8 cellular contexts compared by ENCODE assay signal in genomic region chr3:111539351-111540331, GRCh38. TPM values are rescaled to one million over a fixed set of nuclear protein-coding genes. Genes with fewer than 3 reads are reported as not detected.
DNase-seq lines count a peak whose midpoint lies in the region; ATAC-seq and TF ChIP-seq lines count a peak whose summit lies in the region.

No MANE protein-coding gene starts in this region.

- peak overlapping the region; percentile 29; the same call in 1 of the 2 replicates for H2AFZ ChIP-seq in PC-9
- H2AFZ ChIP-seq in smooth muscle cell (ENCODE audit: low read depth): no peak overlapping the region

- H4K20me1 ChIP-seq in PC-9 (ENCODE audit: insufficient read depth) (no peaks in the 10 kb centered on the region), smooth muscle cell (ENCODE audit: low read depth) (no peaks in the 10 kb centered on the region)

- H3K4me2 ChIP-seq in PC-9 (peak overlapping the region; percentile 39), smooth muscle cell (peak overlapping the region; percentile 67)

- H3F3A ChIP-seq in PC-9 (ENCODE audit: insufficient read depth, low read depth): peaks cover 13% of the 10 kb centered on the region
- peaks cover 18% of the 10 kb centered on the region for H3F3A ChIP-seq in smooth muscle cell (ENCODE audit: low read depth)

- H3K27ac Mint-ChIP-seq in Calu3 (ENCODE audit: unreplicated experiment): peak overlapping the region; percentile 11

- intact Hi-C loops in Calu3 (cut with micrococcal nuclease; ENCODE audit: unreplicated experiment) (loop anchor here (5.0 kb wide), 3 partner anchors 202 to 1807 kb away; partner anchors contain the start of gene NECTIN3), PC-9 (cut with micrococcal nuclease; ENCODE audit: unreplicated experiment) (loop anchor here (1.0 to 10.0 kb wide), 5 partner anchors 147 to 1807 kb away; partner anchors contain the start of gene NECTIN3), heart left ventricle (cut with DNase I) (no loop called here)

- H3K4me3 ChIP-seq in PC-9 (peak overlapping the region; percentile 4), heart left ventricle (no peak overlapping the region), smooth muscle cell (peak overlapping the region; percentile 25)

- no peaks in the 10 kb centered on the region for H3K9me2 ChIP-seq in PC-9 (ENCODE audit: insufficient read depth)

- DNase-seq in Calu3 (peak; percentile 82), PC-9 (peak in 1 of 2 experiments; percentile 65), heart left ventricle (peak in 4 of 5 donors; percentile 12 to 65 (median 33)), smooth muscle cell (lab: John Stamatoyannopoulos, UW; ENCODE audit: unreplicated experiment) (peak; percentile 7), cerebellar cortex (ENCODE audit: low spot score) (no peak)
- DNase-seq in activated T-helper 9 cell treated with anti-CD3 and anti-CD28 coated beads, Interleukin-2, amount 50 U/mL, for 16 hours (ENCODE audit: low read depth): peak; percentile 54

- TF ChIP-seq POLR2A in heart left ventricle (IDR thresholded peaks at IDR 0.05): no peak

- 0 out of 2 replicates have a peak, but pooled peaks cover 3% of the 10 kb centered on the region for H3K9me3 ChIP-seq in PC-9 (ENCODE audit: insufficient read depth, low read depth)
- no peaks in the 10 kb centered on the region for H3K9me3 ChIP-seq in heart left ventricle
- H3K9me3 ChIP-seq in smooth muscle cell (replicated peaks; ENCODE audit: low read depth): no peaks in the 10 kb centered on the region

- no peaks in the 10 kb centered on the region for H3K36me3 Mint-ChIP-seq in Calu3 (ENCODE audit: insufficient read depth, unreplicated experiment)

- H3K27ac ChIP-seq in PC-9 (peak overlapping the region; percentile 33), heart left ventricle (no peak overlapping the region), smooth muscle cell (ENCODE audit: low read depth) (peak overlapping the region; percentile 70)

- no peaks in the 10 kb centered on the region for H3K27me3 ChIP-seq in PC-9 (ENCODE audit: insufficient read depth, low read depth)
- H3K27me3 ChIP-seq in heart left ventricle: peaks cover 0 to 5% (median 0%) of the 10 kb centered on the region in 9 donors
- no peaks in the 10 kb centered on the region for H3K27me3 ChIP-seq in smooth muscle cell (ENCODE audit: low read depth)

- H3K9me3 Mint-ChIP-seq in Calu3 (ENCODE audit: low read depth, unreplicated experiment): no peaks in the 10 kb centered on the region

- H3K79me2 ChIP-seq in PC-9 (ENCODE audit: low read depth) (no peaks in the 10 kb centered on the region), smooth muscle cell (ENCODE audit: low read depth) (no peaks in the 10 kb centered on the region)

- BruUV-seq in Calu3 (replicated peaks; lab: Mats Ljungman, UMichigan) (no TSS peak), PC-9 (replicated peaks; lab: Mats Ljungman, UMichigan) (no TSS peak)

- H3K4me1 Mint-ChIP-seq in Calu3 (ENCODE audit: low read depth, unreplicated experiment): peaks cover 32% of the 10 kb centered on the region

- no peaks in the 10 kb centered on the region for H3K36me3 ChIP-seq in PC-9 (ENCODE audit: low read depth)
- H3K36me3 ChIP-seq in heart left ventricle: no peaks in the 10 kb centered on the region
- no peaks in the 10 kb centered on the region for H3K36me3 ChIP-seq in smooth muscle cell (ENCODE audit: low read depth)

- WGBS in heart left ventricle, 4 donors: 35 to 40% (median 37%) methylated on average over 10 of the region's 10 CpGs
- WGBS in smooth muscle cell (ENCODE audit: low lambda C conversion rate): 44% methylated on average over 10 of the region's 10 CpGs

- H3K4me1 ChIP-seq in PC-9 (replicated peaks; ENCODE audit: insufficient read depth): peaks cover 33% of the 10 kb centered on the region
- H3K4me1 ChIP-seq in heart left ventricle: peaks cover 0 to 8% (median 0%) of the 10 kb centered on the region in 12 donors
- H3K4me1 ChIP-seq in smooth muscle cell (ENCODE audit: low read depth): peaks cover 8% of the 10 kb centered on the region

- TF ChIP-seq CTCF in Calu3 (IDR thresholded peaks at IDR 0.05; ENCODE audit: unreplicated experiment) (peak; percentile 74), PC-9 (conservative IDR thresholded peaks at IDR 0.05) (peak; percentile 79), heart left ventricle (IDR thresholded peaks at IDR 0.05) (peak; percentile 7 to 52 (median 42)), smooth muscle cell (IDR thresholded peaks at IDR 0.05; ENCODE audit: borderline replicate concordance, insufficient read depth, poor library complexity, severe bottlenecking) (peak; percentile 76)

- peak; percentile 73 for ATAC-seq in GM19395 (IDR thresholded peaks at IDR 0.05; ENCODE audit: unreplicated experiment)
- ATAC-seq in HG03432 (IDR thresholded peaks at IDR 0.05; ENCODE audit: unreplicated experiment): peak; percentile 72
- ATAC-seq in heart left ventricle: peak in 3 of 4 donors; percentile 51 to 62 (median 51)

- H3K27me3 Mint-ChIP-seq in Calu3 (ENCODE audit: unreplicated experiment): no peaks in the 10 kb centered on the region

- peak overlapping the region; percentile 39 for H3K4me3 Mint-ChIP-seq in Calu3 (ENCODE audit: low read depth, unreplicated experiment)

- CTCF ChIA-PET in Calu3 (lab: Charles Lee): interaction anchor here (0.5 to 1.0 kb wide), 2 partner anchors 77 to 459 kb away, joined by 3 read pairs; no protein-coding TSS in a partner anchor
- CTCF ChIA-PET in PC-9 (lab: Charles Lee): interaction anchor here (0.8 kb wide), 1 partner anchor 331 kb away, joined by 6 read pairs; no protein-coding TSS in a partner anchor

- POLR2A ChIA-PET in PC-9 (lab: Charles Lee; ENCODE audit: unreplicated experiment): interaction anchor here (0.6 kb wide), 1 partner anchor 1629 kb away, joined by 3 read pairs; no protein-coding TSS in a partner anchor

- peak overlapping the region; percentile 5 for H3K9ac ChIP-seq in smooth muscle cell (ENCODE audit: low read depth)

RNA-seq across cellular contexts. Expression of gene CD96, which starts 2.4 kb away (rescaled TPM):
- total RNA-seq in Calu3 (2022) (0.27 TPM in 1 of 2 replicates, not detected in the other), PC-9 (2021) (0.11 and 0.20 TPM in 2 replicates), heart left ventricle (1 to 10 TPM in 2 of 9 donors, under 1 TPM in 3, not detected in 4; 0.21 to 4.4 (median 0.33) TPM), smooth muscle cell (0.09 TPM in 2 replicates)
- polyA plus RNA-seq in heart left ventricle (under 1 TPM; 0.08 to 0.26 TPM), smooth muscle cell (0.33 and 0.46 TPM in 2 replicates)

RNA-seq across cellular contexts. Expression of gene ZBED2, which starts 55.5 kb away (rescaled TPM):
- total RNA-seq in Calu3 (2022): 0.24 and 0.56 TPM in 2 replicates
- 45.1 and 54.7 TPM in 2 replicates for total RNA-seq in PC-9 (2021)
- under 1 TPM in 3 of 9 donors, not detected in 6; 0.12 to 0.93 (median 0.56) TPM for total RNA-seq in heart left ventricle
- not detected for polyA plus RNA-seq in heart left ventricle
- 9.2 and 11.9 TPM in 2 replicates for total RNA-seq in smooth muscle cell
- 2.4 and 17.0 TPM in 2 replicates for polyA plus RNA-seq in smooth muscle cell

Comparison
In these comparisons a context has a peak if more than half of its experiments do, and no peak if none do; other contexts are left out.
1. H3K27ac ChIP-seq: peak in PC-9 (single experiment) and smooth muscle cell (single experiment); none in heart left ventricle (0 of 12).
2. H3K4me3 ChIP-seq: peak in PC-9 (single experiment) and smooth muscle cell (single experiment); none in heart left ventricle (0 of 12).
3. intact Hi-C loops: an anchor here in Calu3 (5.0 kb wide) and PC-9 (1.0 to 10.0 kb wide); none called in heart left ventricle.
4. Peak in every context shown above with its lines, with median percentiles within 50 percentile points of each other: CTCF ChIP-seq and ATAC-seq.